Comparison of ENCODE assay signal across 25 cellular contexts in the genomic region with DNA sequence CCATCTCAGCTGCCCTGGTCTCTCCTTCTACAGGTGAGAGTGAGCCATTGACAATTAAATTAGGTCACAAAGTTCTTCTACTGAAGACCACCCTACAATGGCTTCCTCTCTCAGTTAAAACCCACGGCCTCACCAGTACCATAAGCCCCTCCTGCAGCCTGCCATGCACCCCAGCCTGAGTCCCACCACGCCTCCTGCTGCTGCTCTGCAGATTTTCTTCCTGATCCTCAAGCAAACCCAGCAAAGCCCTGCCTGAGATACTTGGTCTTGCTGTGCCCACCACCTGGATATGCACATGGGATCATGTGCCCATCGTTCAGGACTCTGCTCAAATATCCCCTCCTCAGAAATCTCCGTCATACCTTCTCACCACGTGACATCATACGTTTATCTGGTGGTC.
"Had no signal": no experiment of that assay in that cellular context is flagged by ENCODE, and none has a peak within 500 bp of the region (broad histone marks: within the 10 kb centered on the region; RNA-seq: fewer than 3 reads in every experiment).

No MANE protein-coding gene starts in this region.

- H3K79me2 ChIP-seq: hepatocyte had no signal

- H3K4me2 ChIP-seq: hepatocyte had no signal

- H3K27me3 ChIP-seq: foreskin keratinocyte, gastroesophageal sphincter, hepatocyte, left lung had no signal

- H3K9me3 Mint-ChIP-seq: mesothelial cell of epicardium; naive B cell; naive thymus-derived CD8-positive, alpha-beta T cell had no signal

- ATAC-seq: gastroesophageal sphincter; heart left ventricle; left cardiac atrium; left lung; left ventricle myocardium superior; lower lobe of right lung; mucosa of descending colon; naive thymus-derived CD8-positive, alpha-beta T cell had no signal

- H2AFZ ChIP-seq: hepatocyte had no signal

- FAIRE-seq: colon, endothelial cell of umbilical vein, frontal cortex, keratinocyte had no signal

- H3K27ac Mint-ChIP-seq: immature natural killer cell, mesothelial cell of epicardium, naive B cell had no signal

- H3K4me3 ChIP-seq: coronary artery, dorsolateral prefrontal cortex, esophagus squamous epithelium, gastroesophageal sphincter, heart left ventricle, hepatocyte, left lung, lower lobe of right lung, mucosa of descending colon had no signal

- H3K36me3 Mint-ChIP-seq: immature natural killer cell; mesothelial cell of epicardium; naive B cell; naive thymus-derived CD8-positive, alpha-beta T cell had no signal

- DNase-seq: dermis blood vessel endothelial cell; dorsolateral prefrontal cortex; effector CD4-positive, alpha-beta T cell; effector memory CD4-positive, alpha-beta T cell; esophagus squamous epithelium; foreskin keratinocyte; heart left ventricle; hypothalamus; immature natural killer cell; left cardiac atrium; left lung; left ventricle myocardium superior; lower lobe of right lung; mesenchymal stem cell; mucosa of descending colon; naive B cell; naive thymus-derived CD8-positive, alpha-beta T cell had no signal

- H3K27ac ChIP-seq: coronary artery, dorsolateral prefrontal cortex, esophagus squamous epithelium, foreskin keratinocyte, gastroesophageal sphincter, heart left ventricle, hepatocyte, left lung, lower lobe of right lung had no signal

- H3K36me3 ChIP-seq: esophagus squamous epithelium, gastroesophageal sphincter, heart left ventricle, left lung, lower lobe of right lung had no signal

- H3K4me1 Mint-ChIP-seq: immature natural killer cell, mesothelial cell of epicardium had no signal

- H3K4me3 Mint-ChIP-seq: immature natural killer cell; mesothelial cell of epicardium; naive B cell; naive thymus-derived CD8-positive, alpha-beta T cell had no signal

- H3K9me3 ChIP-seq: esophagus squamous epithelium, gastroesophageal sphincter, heart left ventricle, left lung, lower lobe of right lung, mucosa of descending colon had no signal

- H3K4me1 ChIP-seq: esophagus squamous epithelium, foreskin keratinocyte, gastroesophageal sphincter, heart left ventricle, left lung, lower lobe of right lung had no signal
